Comparison of ENCODE assay signal across 1 cellular context in genomic region chr21:42009018-42009830, GRCh38.
TF ChIP-seq lines count a peak whose summit lies in the region.

No MANE protein-coding gene starts in this region.

TF ChIP-seq in HepG2, 621 proteins besides CTCF, POLR2A, EP300 and RAD21 (continued from another document and continues in another):
- TF ChIP-seq ZNF318 (CRISPR knock-in tag; IDR thresholded peaks at IDR 0.05) (no peak), NCOA5 (CRISPR knock-in tag; IDR thresholded peaks at IDR 0.05) (no peak), SCMH1 (CRISPR knock-in tag; IDR thresholded peaks at IDR 0.05; ENCODE audit: borderline replicate concordance) (no peak), ZNF280B (CRISPR knock-in tag; IDR thresholded peaks at IDR 0.05; ENCODE audit: borderline replicate concordance) (peak; percentile 64; the same call in 1 of the 2 replicates), THRA (CRISPR knock-in tag; IDR thresholded peaks at IDR 0.05; ENCODE audit: borderline replicate concordance) (no peak; the same call in 1 of the 2 replicates), HOXA5 (CRISPR knock-in tag; IDR thresholded peaks at IDR 0.05) (no peak; the same call in 1 of the 2 replicates), FOSL2 (CRISPR knock-in tag; IDR thresholded peaks at IDR 0.05) (no peak), ZNF562 (CRISPR knock-in tag; IDR thresholded peaks at IDR 0.05; ENCODE audit: borderline replicate concordance) (no peak), NCOA2 (CRISPR knock-in tag; IDR thresholded peaks at IDR 0.05) (no peak), SRSF1 (optimal IDR thresholded peaks at IDR 0.05; ENCODE audit: low read depth, low read length) (peak; percentile 77), ZMYM4 (CRISPR knock-in tag; IDR thresholded peaks at IDR 0.05) (no peak), MAFK (conservative IDR thresholded peaks at IDR 0.05 in 1 of 2, IDR thresholded peaks at IDR 0.05 in 1 of 2; ENCODE audit: low read length in 2 of 2) (no peak), TRIM24 (CRISPR knock-in tag; IDR thresholded peaks at IDR 0.05) (no peak), SNAI1 (CRISPR knock-in tag; IDR thresholded peaks at IDR 0.05; ENCODE audit: borderline replicate concordance) (no peak), SMAD3 (CRISPR knock-in tag; IDR thresholded peaks at IDR 0.05) (no peak), ZNF83 (CRISPR knock-in tag; IDR thresholded peaks at IDR 0.05; ENCODE audit: borderline replicate concordance) (no peak), DNMT1 (CRISPR knock-in tag; IDR thresholded peaks at IDR 0.05) (no peak), ZNF713 (CRISPR knock-in tag; IDR thresholded peaks at IDR 0.05) (0 out of 2 replicates have a peak, but pooled peaks have one; percentile 31), ZNF33B (CRISPR knock-in tag; IDR thresholded peaks at IDR 0.05) (no peak), ZNF557 (CRISPR knock-in tag; IDR thresholded peaks at IDR 0.05) (no peak), ZNF18 (CRISPR knock-in tag; IDR thresholded peaks at IDR 0.05; ENCODE audit: insufficient replicate concordance) (peak; percentile 73), PHF20 (CRISPR knock-in tag; IDR thresholded peaks at IDR 0.05) (no peak; the same call in 1 of the 2 replicates), REST (IDR thresholded peaks at IDR 0.05; ENCODE audit: borderline replicate concordance in 1 of 2, low read depth in 1 of 2, low read length in 2 of 2) (no peak), ELK4 (CRISPR knock-in tag; IDR thresholded peaks at IDR 0.05; ENCODE audit: borderline replicate concordance) (no peak), PRMT3 (CRISPR knock-in tag; IDR thresholded peaks at IDR 0.05; ENCODE audit: borderline replicate concordance, low read depth) (no peak), CCAR2 (optimal IDR thresholded peaks at IDR 0.05; ENCODE audit: low read depth, low read length) (no peak), MXI1 (IDR thresholded peaks at IDR 0.05; ENCODE audit: borderline replicate concordance, low read depth, low read length) (peak; percentile 36; the same call in 2 of the 3 replicates), PHB2 (IDR thresholded peaks at IDR 0.05; ENCODE audit: partially characterized antibody) (no peak), ZC3H13 (CRISPR knock-in tag; IDR thresholded peaks at IDR 0.05) (no peak), ZNF674 (CRISPR knock-in tag; IDR thresholded peaks at IDR 0.05; ENCODE audit: low read depth) (no peak), KDM6A (CRISPR knock-in tag; IDR thresholded peaks at IDR 0.05; ENCODE audit: low read depth) (no peak), TIGD3 (CRISPR knock-in tag; IDR thresholded peaks at IDR 0.05; ENCODE audit: borderline replicate concordance) (no peak), ZNF12 (CRISPR knock-in tag; IDR thresholded peaks at IDR 0.05) (no peak), REXO4 (CRISPR knock-in tag; IDR thresholded peaks at IDR 0.05; ENCODE audit: borderline replicate concordance) (no peak), GMEB2 (CRISPR knock-in tag; IDR thresholded peaks at IDR 0.05; ENCODE audit: low read depth) (no peak), ZNF335 (CRISPR knock-in tag; IDR thresholded peaks at IDR 0.05) (no peak), HOMEZ (CRISPR knock-in tag; IDR thresholded peaks at IDR 0.05; ENCODE audit: low read depth) (no peak), SOX5 (CRISPR knock-in tag; IDR thresholded peaks at IDR 0.05; ENCODE audit: borderline replicate concordance) (no peak), ZFP36L2 (CRISPR knock-in tag; IDR thresholded peaks at IDR 0.05) (no peak)
